Comparison of ENCODE assay signal across 15 cellular contexts in genomic region chr6:18214003-18214402, GRCh38. TPM values are rescaled to one million over a fixed set of nuclear protein-coding genes. Genes with fewer than 3 reads are reported as not detected.
DNase-seq lines count a peak whose midpoint lies in the region; ATAC-seq and TF ChIP-seq lines count a peak whose summit lies in the region.
"Had no signal": no experiment of that assay in that cellular context is flagged by ENCODE, and none has a peak within 500 bp of the region (broad histone marks: within the 10 kb centered on the region; RNA-seq: fewer than 3 reads in every experiment).

No MANE protein-coding gene starts in this region.

- peak overlapping the region; percentile 81 for H3K4me3 Mint-ChIP-seq in CD4-positive, alpha-beta T cell
- H3K4me3 Mint-ChIP-seq in activated T-helper 2 cell treated with anti-CD3 and anti-CD28 coated beads, Interferon-gamma antibody, Interleukin-2, Interleukin-4, amounts not matched to agents 10 μg/mL and 5 μg/mL and 100 μg/mL, durations not matched to agents 14 hours and 24 hours and 36 hours (ENCODE audit: low read depth): no peak overlapping the region

- H3K27ac Mint-ChIP-seq in CD4-positive, alpha-beta T cell: peak overlapping the region; percentile 66
- H3K27ac Mint-ChIP-seq in activated T-helper 2 cell treated with anti-CD3 and anti-CD28 coated beads, Interferon-gamma antibody, Interleukin-2, Interleukin-4, amounts not matched to agents 10 μg/mL and 5 μg/mL and 100 μg/mL, durations not matched to agents 14 hours and 24 hours and 36 hours: peak overlapping the region; percentile 17

- H3K27me3 ChIP-seq in CD4-positive, alpha-beta T cell (ENCODE audit: control insufficient read depth, insufficient read depth, low read length): no peaks in the 10 kb centered on the region
- H3K27me3 ChIP-seq: SJSA1 had no signal

- no peaks in the 10 kb centered on the region for H3K9me3 Mint-ChIP-seq in CD4-positive, alpha-beta T cell
- no peaks in the 10 kb centered on the region for H3K9me3 Mint-ChIP-seq in activated T-helper 2 cell treated with anti-CD3 and anti-CD28 coated beads, Interferon-gamma antibody, Interleukin-2, Interleukin-4, amounts not matched to agents 10 μg/mL and 5 μg/mL and 100 μg/mL, durations not matched to agents 14 hours and 24 hours and 36 hours

- CTCF ChIA-PET in CD4-positive, alpha-beta T cell (lab: Charles Lee): no interaction called here

- peaks cover 70% of the 10 kb centered on the region for H3K36me3 Mint-ChIP-seq in CD4-positive, alpha-beta T cell (ENCODE audit: low read depth)
- H3K36me3 Mint-ChIP-seq in activated T-helper 2 cell treated with anti-CD3 and anti-CD28 coated beads, Interferon-gamma antibody, Interleukin-2, Interleukin-4, amounts not matched to agents 10 μg/mL and 5 μg/mL and 100 μg/mL, durations not matched to agents 14 hours and 24 hours and 36 hours (ENCODE audit: low read depth): peaks cover 25% of the 10 kb centered on the region

- no peak for DNase-seq in CD4-positive, alpha-beta T cell
- DNase-seq in activated T-helper 2 cell treated with anti-CD3 and anti-CD28 coated beads, Interferon-gamma antibody, Interleukin-2, Interleukin-4, amounts not matched to agents 10 μg/mL and 5 μg/mL and 100 μg/mL, durations not matched to agents 14 hours and 24 hours and 36 hours (ENCODE audit: low spot score): no peak
- DNase-seq in SIG-M5 (lab: John Stamatoyannopoulos, UW) (no peak), LoVo (ENCODE audit: low spot score) (no peak), germinal center (ENCODE audit: low spot score) (no peak)
- DNase-seq: activated effector memory CD4-positive, alpha-beta T cell treated with anti-CD3 and anti-CD28 coated beads, Interleukin-2, amount 50 U/mL, for 16 hours; GDM1; NCI-H1417 treated with DMSO at 0.1 percent for 48 hours; NCI-H82; stimulated activated CD4-positive, alpha-beta T cell treated with anti-CD3 and anti-CD28 coated beads, Interleukin-2, amount 100 ng/mL, for 24 hours; stimulated activated naive CD4-positive, alpha-beta T cell treated with Interleukin-2 at 50 U/mL for 16 hours had no signal

- ATAC-seq in CD4-positive, alpha-beta T cell (ENCODE audit: poor library complexity): no peak
- ATAC-seq in GM18511 (IDR thresholded peaks at IDR 0.05; ENCODE audit: unreplicated experiment) (peak; percentile 30), HG02981 (IDR thresholded peaks at IDR 0.05; ENCODE audit: unreplicated experiment) (peak; percentile 35), HG02642 (IDR thresholded peaks at IDR 0.05; ENCODE audit: poor library complexity, unreplicated experiment) (no peak)

- no peak overlapping the region for H3K27ac ChIP-seq in CD4-positive, alpha-beta T cell (ENCODE audit: low read depth, low read length)
- H3K27ac ChIP-seq: SJSA1 had no signal

- no peak for TF ChIP-seq CTCF in CD4-positive, alpha-beta T cell (IDR thresholded peaks at IDR 0.05)

- peaks cover 18% of the 10 kb centered on the region for H3K4me1 Mint-ChIP-seq in CD4-positive, alpha-beta T cell (ENCODE audit: low read depth)
- peaks cover 22% of the 10 kb centered on the region for H3K4me1 Mint-ChIP-seq in activated T-helper 2 cell treated with anti-CD3 and anti-CD28 coated beads, Interferon-gamma antibody, Interleukin-2, Interleukin-4, amounts not matched to agents 10 μg/mL and 5 μg/mL and 100 μg/mL, durations not matched to agents 14 hours and 24 hours and 36 hours (ENCODE audit: low read depth)

- no peaks in the 10 kb centered on the region for H3K27me3 Mint-ChIP-seq in CD4-positive, alpha-beta T cell
- no peaks in the 10 kb centered on the region for H3K27me3 Mint-ChIP-seq in activated T-helper 2 cell treated with anti-CD3 and anti-CD28 coated beads, Interferon-gamma antibody, Interleukin-2, Interleukin-4, amounts not matched to agents 10 μg/mL and 5 μg/mL and 100 μg/mL, durations not matched to agents 14 hours and 24 hours and 36 hours (ENCODE audit: low read depth)

- no peaks in the 10 kb centered on the region for H3K9me3 ChIP-seq in CD4-positive, alpha-beta T cell (ENCODE audit: control insufficient read depth, low read length)
- H3K9me3 ChIP-seq: SJSA1 had no signal

- POLR2A ChIA-PET in CD4-positive, alpha-beta T cell (lab: Charles Lee): no interaction called here

- intact Hi-C loops in CD4-positive, alpha-beta T cell (cut with DNase I, micrococcal nuclease): no loop called here
- intact Hi-C loops in activated T-helper 2 cell treated with anti-CD3 and anti-CD28 coated beads, Interferon-gamma antibody, Interleukin-2, Interleukin-4, amounts not matched to agents 10 μg/mL and 5 μg/mL and 100 μg/mL, durations not matched to agents 14 hours and 24 hours and 36 hours (cut with micrococcal nuclease): loop anchor here (10.0 kb wide), 1 partner anchor 59 kb away; the partner anchor contains the start of genes KDM1B and TPMT

RNA-seq across cellular contexts. Expression of gene DEK, which starts 50.3 kb away (rescaled TPM):
- 10 to 100 TPM; 52.7 to 56.7 TPM for total RNA-seq in CD4-positive, alpha-beta T cell
- total RNA-seq in activated T-helper 2 cell treated with anti-CD3 and anti-CD28 coated beads, Interferon-gamma antibody, Interleukin-2, Interleukin-4, amounts not matched to agents 10 μg/mL and 5 μg/mL and 100 μg/mL, durations not matched to agents 14 hours and 24 hours and 36 hours: 182 and 198 TPM in 2 replicates

RNA-seq across cellular contexts. Expression of gene KDM1B, which starts 58.8 kb away (rescaled TPM):
- total RNA-seq in CD4-positive, alpha-beta T cell: 1 to 10 TPM; 4.4 to 6.0 TPM
- 9.7 and 9.9 TPM in 2 replicates for total RNA-seq in activated T-helper 2 cell treated with anti-CD3 and anti-CD28 coated beads, Interferon-gamma antibody, Interleukin-2, Interleukin-4, amounts not matched to agents 10 μg/mL and 5 μg/mL and 100 μg/mL, durations not matched to agents 14 hours and 24 hours and 36 hours

RNA-seq across cellular contexts. Expression of gene TPMT, which starts 59.1 kb away (rescaled TPM):
- 1 to 10 TPM; 3.2 to 3.3 TPM for total RNA-seq in CD4-positive, alpha-beta T cell
- total RNA-seq in activated T-helper 2 cell treated with anti-CD3 and anti-CD28 coated beads, Interferon-gamma antibody, Interleukin-2, Interleukin-4, amounts not matched to agents 10 μg/mL and 5 μg/mL and 100 μg/mL, durations not matched to agents 14 hours and 24 hours and 36 hours: 5.0 and 5.2 TPM in 2 replicates

Comparison
In these comparisons a context has a peak if more than half of its experiments do, and no peak if none do; other contexts are left out.
1. ATAC-seq: peak in GM18511 (single experiment) and HG02981 (single experiment); none in CD4-positive, alpha-beta T cell (single experiment) and HG02642 (single experiment).